Comparison of ENCODE assay signal across 19 cellular contexts in the genomic region with DNA sequence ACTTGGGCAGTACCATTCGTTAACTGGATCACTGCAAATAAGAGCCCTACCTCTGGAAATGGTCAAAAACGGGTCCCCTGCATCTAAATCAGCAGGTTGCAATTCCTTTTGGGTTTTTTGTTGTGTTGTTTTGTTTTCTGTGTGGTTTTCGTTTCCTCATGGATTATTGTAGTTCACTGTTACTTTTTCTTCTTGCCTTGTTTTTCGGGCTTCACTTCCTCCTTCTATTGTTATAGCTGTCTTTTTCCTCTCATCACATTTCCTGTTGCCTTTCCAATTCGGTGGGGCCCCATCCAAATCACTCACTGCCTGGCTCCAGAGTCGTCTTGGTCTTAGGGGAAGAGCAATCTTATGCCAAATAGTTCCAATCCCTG. TPM values are rescaled to one million over a fixed set of nuclear protein-coding genes. Genes with fewer than 3 reads are reported as not detected.
A peak's percentile ranks its signal among the peaks of the same experiment; 100 is the strongest.
DNase-seq lines count a peak whose midpoint lies in the region; ATAC-seq, FAIRE-seq and TF ChIP-seq lines count a peak whose summit lies in the region.
"Had no signal": no experiment of that assay in that cellular context is flagged by ENCODE, and none has a peak within 500 bp of the region (broad histone marks: within the 10 kb centered on the region; RNA-seq: fewer than 3 reads in every experiment).

No MANE protein-coding gene starts in this region.

- no peak for FAIRE-seq in GM12878 (lab: Jason Lieb, UNC)

- H3K9me3 Mint-ChIP-seq in mesothelial cell of epicardium: no peaks in the 10 kb centered on the region

- no peaks in the 10 kb centered on the region for H3K27me3 Mint-ChIP-seq in mesothelial cell of epicardium (ENCODE audit: low read depth)

- H3K27ac ChIP-seq in DOHH2 (ENCODE audit: low read depth, low read length): 0 out of 2 replicates have a peak overlapping the region, but pooled peaks have one; percentile 16
- H3K27ac ChIP-seq in GM12878 (ENCODE audit: control insufficient read depth, insufficient read depth): no peak overlapping the region
- H3K27ac ChIP-seq: colonic mucosa, gastrocnemius medialis had no signal

- H3K4me1 Mint-ChIP-seq in mesothelial cell of epicardium: peaks cover 28% of the 10 kb centered on the region

- H3K27ac Mint-ChIP-seq in mesothelial cell of epicardium: no peak overlapping the region

- BruUV-seq in GM12878 (replicated peaks; lab: Mats Ljungman, UMichigan): no TSS peak

- H3K9me3 ChIP-seq in DOHH2 (ENCODE audit: control insufficient read depth, insufficient read depth, low read length) (no peaks in the 10 kb centered on the region), GM12878 (replicated peaks; ENCODE audit: control insufficient read depth, insufficient read depth, low read length) (no peaks in the 10 kb centered on the region)
- H3K9me3 ChIP-seq: Caco-2, colonic mucosa, gastrocnemius medialis, spleen, thoracic aorta had no signal

- no peaks in the 10 kb centered on the region for H3K36me3 ChIP-seq in DOHH2 (ENCODE audit: control insufficient read depth, low read length)
- H3K36me3 ChIP-seq in GM12878 (ENCODE audit: control insufficient read depth in 2 of 2, insufficient read depth in 2 of 2, low read length in 1 of 2): no peaks in the 10 kb centered on the region
- H3K36me3 ChIP-seq: colonic mucosa, gastrocnemius medialis, spleen, thoracic aorta had no signal

- DNase-seq in MV-4-11 (lab: John Stamatoyannopoulos, UW): peak; percentile 75
- no peak for DNase-seq in GM12878 (ENCODE audit: low read depth, low spot score)
- peak; percentile 26 for DNase-seq in midbrain (lab: John Stamatoyannopoulos, UW)
- no peak for DNase-seq in T-helper 9 cell
- DNase-seq in mesothelial cell of epicardium (ENCODE audit: low spot score in 2 of 2, unreplicated experiment in 2 of 2): no peak
- no peak for DNase-seq in activated CD8-positive, alpha-beta memory T cell treated with anti-CD3 and anti-CD28 coated beads for 24 hours
- DNase-seq: activated CD4-positive, alpha-beta T cell treated with anti-CD3 and anti-CD28 coated beads for 1 hour; Caco-2; colonic mucosa; gastrocnemius medialis; left ventricle myocardium superior; NCI-H446; posterior cingulate gyrus; SHP77; spleen; T-helper 2 cell had no signal

- in situ Hi-C loops in GM12878 (cut with MboI): loop anchor here (5.0 kb wide), 1 partner anchor 88 kb away; no protein-coding TSS in a partner anchor

- POLR2A ChIA-PET in GM12878 (lab: Charles Lee): no interaction called here

- no peak for TF ChIP-seq RAD21 in GM12878 (IDR thresholded peaks at IDR 0.05; ENCODE audit: insufficient read depth, low read depth, low read length)

- H3K4me1 ChIP-seq in DOHH2 (ENCODE audit: control insufficient read depth, low read length) (peaks cover 30% of the 10 kb centered on the region), GM12878 (ENCODE audit: control insufficient read depth, insufficient read depth, low read length) (no peaks in the 10 kb centered on the region)
- H3K4me1 ChIP-seq: colonic mucosa had no signal

- H3K4me2 ChIP-seq in DOHH2 (ENCODE audit: low read length) (peak overlapping the region; percentile 84), GM12878 (ENCODE audit: control insufficient read depth, insufficient read depth) (no peak overlapping the region)

- H3K9ac ChIP-seq in GM12878 (ENCODE audit: control insufficient read depth, insufficient read depth, low read length): no peak overlapping the region

- WGBS in GM12878 (ENCODE audit: insufficient coverage, insufficient replicate concordance, low lambda C conversion rate, missing lambda C conversion rate): 10% methylated on average over 6 of the region's 6 CpGs

- H3K79me2 ChIP-seq in DOHH2 (ENCODE audit: control insufficient read depth, low read length) (no peaks in the 10 kb centered on the region), GM12878 (ENCODE audit: control insufficient read depth, insufficient read depth, low read length) (no peaks in the 10 kb centered on the region)

- H3K4me3 Mint-ChIP-seq in mesothelial cell of epicardium: no peak overlapping the region

- no peaks in the 10 kb centered on the region for H3F3A ChIP-seq in DOHH2 (ENCODE audit: control insufficient read depth, insufficient read depth)

- RAD21 ChIA-PET in GM12878 (lab: Charles Lee; ENCODE audit: unreplicated experiment): no interaction called here

- no peak for TF ChIP-seq EP300 in GM12878 (IDR thresholded peaks at IDR 0.05; ENCODE audit: borderline replicate concordance in 1 of 2, control insufficient read depth in 1 of 2, low read depth in 2 of 2, low read length in 2 of 2)

- CTCF ChIA-PET in GM12878 (lab: Yijun Ruan, JAX): no interaction called here

- H2AFZ ChIP-seq in GM12878 (ENCODE audit: control insufficient read depth, low read depth, low read length): no peak overlapping the region

- ATAC-seq in GM12878 (no peak), GM18858 (IDR thresholded peaks at IDR 0.05; ENCODE audit: unreplicated experiment) (no peak)
- ATAC-seq: gastrocnemius medialis, left ventricle myocardium superior had no signal

- no peaks in the 10 kb centered on the region for H4K20me1 ChIP-seq in DOHH2 (ENCODE audit: control insufficient read depth, insufficient read depth, low read depth, low read length)
- no peaks in the 10 kb centered on the region for H4K20me1 ChIP-seq in GM12878 (ENCODE audit: control insufficient read depth, insufficient read depth)

- peak overlapping the region; percentile 67 for H3K4me3 ChIP-seq in DOHH2 (ENCODE audit: low read length)
- no peak overlapping the region for H3K4me3 ChIP-seq in GM12878
- H3K4me3 ChIP-seq: colonic mucosa, gastrocnemius medialis, spleen, thoracic aorta had no signal

- no peak for TF ChIP-seq POLR2A in GM12878 (IDR thresholded peaks at IDR 0.05; ENCODE audit: low read depth, low read length)

- TF ChIP-seq CTCF in DOHH2 (IDR thresholded peaks at IDR 0.05; ENCODE audit: low read depth, low read length, poor library complexity, severe bottlenecking) (no peak), GM12878 (IDR thresholded peaks at IDR 0.05 in 2 of 3, conservative IDR thresholded peaks at IDR 0.05 in 1 of 3; ENCODE audit: control insufficient read depth in 2 of 3, extremely low read depth in 1 of 3, insufficient read depth in 1 of 3, low read depth in 3 of 3, low read length in 3 of 3) (no peak), mesothelial cell of epicardium (IDR thresholded peaks at IDR 0.05; ENCODE audit: unreplicated experiment) (no peak)

- H3K9me2 ChIP-seq in DOHH2 (replicated peaks; ENCODE audit: control insufficient read depth, low read length): no peaks in the 10 kb centered on the region

- intact Hi-C loops in GM12878 (cut with micrococcal nuclease; ENCODE audit: unreplicated experiment): loop anchor here (10.0 kb wide), 1 partner anchor 335 kb away; no protein-coding TSS in a partner anchor

- SMC1A ChIA-PET in GM12878 (lab: Charles Lee; ENCODE audit: uncharacterized antibody, unreplicated experiment): interaction anchor here (0.8 kb wide), 1 partner anchor 22 kb away, joined by 3 read pairs; no protein-coding TSS in a partner anchor

- H3K36me3 Mint-ChIP-seq in mesothelial cell of epicardium: no peaks in the 10 kb centered on the region

- H3K27me3 ChIP-seq in DOHH2 (ENCODE audit: control insufficient read depth, low read length) (no peaks in the 10 kb centered on the region), GM12878 (replicated peaks in 1 of 2; ENCODE audit: control insufficient read depth in 2 of 2, insufficient read depth in 2 of 2, low read length in 1 of 2) (no peaks in the 10 kb centered on the region)
- H3K27me3 ChIP-seq: colonic mucosa, gastrocnemius medialis, spleen had no signal

TF ChIP-seq in GM12878, 131 proteins besides CTCF, POLR2A, EP300 and RAD21 (continues in another document):
- TF ChIP-seq CHD4 (IDR thresholded peaks at IDR 0.05) (no peak), ASH2L (IDR thresholded peaks at IDR 0.05; ENCODE audit: borderline replicate concordance, low read depth) (no peak), ATF7 (IDR thresholded peaks at IDR 0.05; ENCODE audit: low read depth) (no peak)
- TF ChIP-seq, protein P1, sequence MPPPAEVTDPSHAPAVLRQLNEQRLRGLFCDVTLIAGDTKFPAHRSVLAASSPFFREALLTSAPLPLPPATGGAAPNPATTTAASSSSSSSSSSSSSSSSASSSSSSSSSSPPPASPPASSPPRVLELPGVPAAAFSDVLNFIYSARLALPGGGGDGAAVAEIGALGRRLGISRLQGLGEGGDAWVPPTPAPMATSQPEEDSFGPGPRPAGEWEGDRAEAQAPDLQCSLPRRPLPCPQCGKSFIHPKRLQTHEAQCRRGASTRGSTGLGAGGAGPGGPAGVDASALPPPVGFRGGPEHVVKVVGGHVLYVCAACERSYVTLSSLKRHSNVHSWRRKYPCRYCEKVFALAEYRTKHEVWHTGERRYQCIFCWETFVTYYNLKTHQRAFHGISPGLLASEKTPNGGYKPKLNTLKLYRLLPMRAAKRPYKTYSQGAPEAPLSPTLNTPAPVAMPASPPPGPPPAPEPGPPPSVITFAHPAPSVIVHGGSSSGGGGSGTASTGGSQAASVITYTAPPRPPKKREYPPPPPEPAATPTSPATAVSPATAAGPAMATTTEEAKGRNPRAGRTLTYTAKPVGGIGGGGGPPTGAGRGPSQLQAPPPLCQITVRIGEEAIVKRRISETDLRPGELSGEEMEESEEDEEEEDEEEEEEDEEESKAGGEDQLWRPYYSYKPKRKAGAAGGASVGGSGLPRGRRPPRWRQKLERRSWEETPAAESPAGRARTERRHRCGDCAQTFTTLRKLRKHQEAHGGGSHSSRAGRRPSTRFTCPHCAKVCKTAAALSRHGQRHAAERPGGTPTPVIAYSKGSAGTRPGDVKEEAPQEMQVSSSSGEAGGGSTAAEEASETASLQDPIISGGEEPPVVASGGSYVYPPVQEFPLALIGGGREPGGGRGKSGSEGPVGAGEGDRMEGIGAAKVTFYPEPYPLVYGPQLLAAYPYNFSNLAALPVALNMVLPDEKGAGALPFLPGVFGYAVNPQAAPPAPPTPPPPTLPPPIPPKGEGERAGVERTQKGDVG (CRISPR knock-in tag; IDR thresholded peaks at IDR 0.05): no peak

RNA-seq across cellular contexts. Expression of a gene that starts 8.7 kb away (rescaled TPM):
- total RNA-seq in GM12878 (2013; cell fraction: nucleolus; rRNA removed): 167 and 185 TPM in 2 replicates
- total RNA-seq in GM12878 (2014; rRNA removed) (52.2 and 58.7 TPM in 2 replicates), GM12878 (2014; rRNA removed; fragmentation: Illumina TruSeq; extraction: Trizol) (64.4 and 65.7 TPM in 2 replicates), GM12878 (2021) (59.3 and 62.8 TPM in 2 replicates), mesothelial cell of epicardium (85.8 to 88.4 TPM (median 87.9 TPM) in 3 replicates)
- 34.2 TPM for polyA plus RNA-seq in GM12878 (2011; ENCODE audit: low read depth)
- polyA plus RNA-seq in GM12878 (2011; rRNA removed) (132 and 152 TPM in 2 replicates), GM12878 (2014; fragmentation: Illumina TruSeq; extraction: Trizol) (111 and 113 TPM in 2 replicates), GM12878 (2014; fragmentation: Nextera tagmentation; extraction: Ambion mirVana) (100 to 1,000 TPM; 117 to 120 TPM), GM12878 (2014; rRNA removed) (62.7 and 72.3 TPM in 2 replicates), GM12878 (2016; fragmentation: Nextera tagmentation; extraction: Ambion mirVana) (100 to 1,000 TPM; 110 to 127 TPM)
- polyA plus RNA-seq in GM12878 (2011; cell fraction: cytosol; rRNA removed): 88.3 and 91.2 TPM in 2 replicates
- 92.4 and 118 TPM in 2 replicates for polyA plus RNA-seq in GM12878 (2011; cell fraction: nucleus; rRNA removed)
- 43.3 and 59.1 TPM in 2 replicates for polyA plus RNA-seq in GM12878 (2012)
- polyA minus RNA-seq in GM12878 (2011; rRNA and poly(A)+ RNA removed): 99.2 and 111 TPM in 2 replicates
- 25.3 and 26.0 TPM in 2 replicates for polyA minus RNA-seq in GM12878 (2011; cell fraction: cytosol; rRNA and poly(A)+ RNA removed)
- polyA minus RNA-seq in GM12878 (2011; cell fraction: nucleus; rRNA and poly(A)+ RNA removed): 60.6 and 80.0 TPM in 2 replicates

Comparison
In these comparisons a context has a peak if more than half of its experiments do, and no peak if none do; other contexts are left out.
1. DNase-seq: peak in MV-4-11 (single experiment) and midbrain (single experiment); none in GM12878 (single experiment), T-helper 9 cell (single experiment), mesothelial cell of epicardium (0 of 2) and activated CD8-positive, alpha-beta memory T cell treated with anti-CD3 and anti-CD28 coated beads for 24 hours (single experiment).